12 cellular contexts compared by ENCODE assay signal in the genomic region with DNA sequence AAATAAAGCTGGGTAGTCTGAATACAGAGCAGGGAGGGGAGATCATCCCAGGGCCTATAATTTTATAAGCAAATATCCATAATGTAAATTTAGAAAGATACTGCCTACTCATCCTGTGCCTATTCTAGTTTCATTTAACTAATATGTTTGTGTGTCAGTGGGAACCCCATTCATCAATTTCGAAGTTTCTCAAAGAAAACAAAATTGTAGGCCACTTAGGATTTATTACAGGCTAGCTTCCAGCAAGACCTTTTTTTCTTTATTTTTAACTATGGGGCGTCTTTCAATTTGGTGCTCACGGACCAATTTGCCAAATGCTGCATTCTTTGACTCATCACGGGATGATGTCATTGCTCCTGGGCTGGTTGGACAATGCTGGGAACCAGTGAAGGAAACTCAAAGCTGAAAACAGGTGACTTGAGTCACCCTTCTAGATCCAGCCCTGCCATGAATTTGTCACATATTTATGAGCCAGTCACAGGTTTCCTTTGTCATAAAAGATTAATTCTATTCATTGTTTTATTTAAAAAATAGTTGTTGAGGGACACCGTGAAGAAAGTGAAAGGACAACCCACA. TPM values are rescaled to one million over a fixed set of nuclear protein-coding genes. Genes with fewer than 3 reads are reported as not detected.
DNase-seq lines count a peak whose midpoint lies in the region; ATAC-seq and TF ChIP-seq lines count a peak whose summit lies in the region.
"Had no signal": no experiment of that assay in that cellular context is flagged by ENCODE, and none has a peak within 500 bp of the region (broad histone marks: within the 10 kb centered on the region; RNA-seq: fewer than 3 reads in every experiment).

No MANE protein-coding gene starts in this region.

- TF ChIP-seq CTCF in esophagus squamous epithelium (IDR thresholded peaks at IDR 0.05) (no peak), sigmoid colon (IDR thresholded peaks at IDR 0.05) (no peak), GM13977 (IDR thresholded peaks at IDR 0.05; ENCODE audit: extremely low read depth, insufficient read depth, missing control alignments) (no peak)

- 33 to 34% methylated on average over 5 of the region's 5 CpGs for WGBS in esophagus squamous epithelium, 2 donors
- WGBS in sigmoid colon, 2 donors: 67 to 73% methylated on average over 5 of the region's 5 CpGs

- H3K27ac ChIP-seq in esophagus squamous epithelium: peak overlapping the region; percentile 33 to 76 (median 62)
- no peak overlapping the region for H3K27ac ChIP-seq in sigmoid colon
- H3K27ac ChIP-seq: right lobe of liver had no signal

- H3K4me1 ChIP-seq in esophagus squamous epithelium (peaks cover 0 to 50% (median 8%) of the 10 kb centered on the region in 3 donors), sigmoid colon (peaks cover 0 to 22% (median 13%) of the 10 kb centered on the region in 4 donors)

- H3K4me3 ChIP-seq in esophagus squamous epithelium: no peak overlapping the region
- H3K4me3 ChIP-seq in sigmoid colon: no peak overlapping the region
- H3K4me3 ChIP-seq: GM23338, right lobe of liver had no signal

- no peaks in the 10 kb centered on the region for H3K27me3 ChIP-seq in esophagus squamous epithelium
- H3K27me3 ChIP-seq in sigmoid colon: no peaks in the 10 kb centered on the region
- H3K27me3 ChIP-seq: right lobe of liver had no signal

- in situ Hi-C loops in GM13977 (cut with MboI; ENCODE audit: low pct_unique_long_range_greater_than_20kb, low sequenced_read_pairs, unreplicated experiment): no loop called here

- peak; percentile 3 to 18 for DNase-seq in activated CD4-positive, alpha-beta T cell treated with anti-CD3 and anti-CD28 coated beads, Interleukin-2, amount 50 U/mL, for 48 hours
- no peak for DNase-seq in activated CD4-positive, alpha-beta T cell treated with anti-CD3 and anti-CD28 coated beads, Interleukin-2, amount 50 U/mL, for 1 hour
- peak; percentile 79 for DNase-seq in RKO (ENCODE audit: low spot score)
- no peak for DNase-seq in esophagus squamous epithelium (lab: John Stamatoyannopoulos, UW)
- peak; percentile 71 for DNase-seq in sigmoid colon
- DNase-seq in GM13977 (ENCODE audit: low spot score): no peak
- DNase-seq: DMS153, right lobe of liver, T-helper 17 cell had no signal

- no peaks in the 10 kb centered on the region for H3K36me3 ChIP-seq in esophagus squamous epithelium
- H3K36me3 ChIP-seq in sigmoid colon: no peaks in the 10 kb centered on the region
- H3K36me3 ChIP-seq: right lobe of liver had no signal

- TF ChIP-seq POLR2A in esophagus squamous epithelium (IDR thresholded peaks at IDR 0.05): no peak
- no peak for TF ChIP-seq POLR2A in sigmoid colon (IDR thresholded peaks at IDR 0.05)

- no peak for TF ChIP-seq EP300 in sigmoid colon (IDR thresholded peaks at IDR 0.05)

- H3K9me3 ChIP-seq in esophagus squamous epithelium: no peaks in the 10 kb centered on the region
- no peaks in the 10 kb centered on the region for H3K9me3 ChIP-seq in sigmoid colon
- H3K9me3 ChIP-seq: right lobe of liver had no signal

- no peak for ATAC-seq in HG03460 (IDR thresholded peaks at IDR 0.05; ENCODE audit: unreplicated experiment)
- ATAC-seq in HG03175 (IDR thresholded peaks at IDR 0.05; ENCODE audit: unreplicated experiment): no peak
- ATAC-seq: GM23338, T-helper 17 cell had no signal

- intact Hi-C loops in esophagus squamous epithelium (cut with DNase I): no loop called here
- intact Hi-C loops in sigmoid colon (cut with DNase I): no loop called here

RNA-seq across cellular contexts. Expression of a gene that starts 13.4 kb away (rescaled TPM):
- total RNA-seq in esophagus squamous epithelium: 10 to 100 TPM in 3 of 4 donors, 1 to 10 TPM in 1; 8.4 to 33.8 (median 24.2) TPM
- 10 to 100 TPM in 2 of 4 donors, 1 to 10 TPM in 2; 8.1 to 23.5 (median 11.3) TPM for total RNA-seq in sigmoid colon
- polyA plus RNA-seq in sigmoid colon: 1 to 10 TPM; 2.4 to 9.5 (median 2.8) TPM

Comparison
In these comparisons a context has a peak if more than half of its experiments do, and no peak if none do; other contexts are left out.
1. DNase-seq: peak in activated CD4-positive, alpha-beta T cell treated with anti-CD3 and anti-CD28 coated beads, Interleukin-2, amount 50 U/mL, for 48 hours (2 of 2), RKO (single experiment) and sigmoid colon (single experiment); none in activated CD4-positive, alpha-beta T cell treated with anti-CD3 and anti-CD28 coated beads, Interleukin-2, amount 50 U/mL, for 1 hour (single experiment), esophagus squamous epithelium (single experiment) and GM13977 (single experiment).
2. H3K27ac ChIP-seq: peak in esophagus squamous epithelium (4 of 4); none in sigmoid colon (0 of 4).